Comparison of ENCODE assay signal across 9 cellular contexts in the genomic region with DNA sequence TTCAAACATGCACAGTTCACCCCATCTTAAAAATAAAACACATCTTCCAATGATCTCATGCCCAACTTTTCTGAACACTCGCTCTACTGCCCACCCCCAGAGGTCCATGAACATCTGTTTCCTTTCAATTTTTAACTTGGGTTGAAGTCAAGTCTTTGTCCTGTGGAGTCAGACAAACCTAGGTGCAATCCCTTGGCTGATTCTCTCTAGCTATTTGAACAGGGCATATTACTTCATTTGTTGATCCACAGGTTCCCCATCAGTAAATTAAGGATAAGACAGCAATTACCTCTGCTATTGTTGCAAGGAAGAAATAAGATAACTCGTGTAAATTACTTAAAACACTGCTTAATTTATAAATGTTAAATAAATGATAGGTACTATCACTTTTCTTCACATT.
"Had no signal": no experiment of that assay in that cellular context is flagged by ENCODE, and none has a peak within 500 bp of the region (broad histone marks: within the 10 kb centered on the region; RNA-seq: fewer than 3 reads in every experiment).

No MANE protein-coding gene starts in this region.

- H3K36me3 ChIP-seq: HAP-1 had no signal

- H3K4me3 Mint-ChIP-seq: GM23338, H9, HFFc6 had no signal

- H3K27ac ChIP-seq: GM23248 had no signal

- H3K9me3 ChIP-seq: HAP-1 had no signal

- H3K4me3 ChIP-seq: GM23248, GM23338, HAP-1 had no signal

- H3K27ac Mint-ChIP-seq: GM23338, H9, HFFc6 had no signal

- H3K9me3 Mint-ChIP-seq: GM23338, H9, HFFc6 had no signal

- H3K4me2 ChIP-seq: GM23338 had no signal

- H3K9ac ChIP-seq: GM23248 had no signal

- ATAC-seq: GM23338, HCT116 had no signal

- H3K4me1 Mint-ChIP-seq: GM23338, H9 had no signal

- H2AFZ ChIP-seq: GM23248, GM23338 had no signal

- DNase-seq: GM23248, GOT3, H7, H9, HCEC 1CT, HFFc6 had no signal

- H3K4me1 ChIP-seq: HAP-1 had no signal
